In genomic region chr17:60738287-60738686, GRCh38 we compare ENCODE assay signal across 1 cellular context.
TF ChIP-seq lines count a peak whose summit lies in the region.

No MANE protein-coding gene starts in this region.

TF ChIP-seq in K562, 482 proteins besides CTCF, POLR2A, EP300 and RAD21 (continued from another document):
- TF ChIP-seq MGA (IDR thresholded peaks at IDR 0.05): no peak
